25 cellular contexts compared by ENCODE assay signal in the genomic region with DNA sequence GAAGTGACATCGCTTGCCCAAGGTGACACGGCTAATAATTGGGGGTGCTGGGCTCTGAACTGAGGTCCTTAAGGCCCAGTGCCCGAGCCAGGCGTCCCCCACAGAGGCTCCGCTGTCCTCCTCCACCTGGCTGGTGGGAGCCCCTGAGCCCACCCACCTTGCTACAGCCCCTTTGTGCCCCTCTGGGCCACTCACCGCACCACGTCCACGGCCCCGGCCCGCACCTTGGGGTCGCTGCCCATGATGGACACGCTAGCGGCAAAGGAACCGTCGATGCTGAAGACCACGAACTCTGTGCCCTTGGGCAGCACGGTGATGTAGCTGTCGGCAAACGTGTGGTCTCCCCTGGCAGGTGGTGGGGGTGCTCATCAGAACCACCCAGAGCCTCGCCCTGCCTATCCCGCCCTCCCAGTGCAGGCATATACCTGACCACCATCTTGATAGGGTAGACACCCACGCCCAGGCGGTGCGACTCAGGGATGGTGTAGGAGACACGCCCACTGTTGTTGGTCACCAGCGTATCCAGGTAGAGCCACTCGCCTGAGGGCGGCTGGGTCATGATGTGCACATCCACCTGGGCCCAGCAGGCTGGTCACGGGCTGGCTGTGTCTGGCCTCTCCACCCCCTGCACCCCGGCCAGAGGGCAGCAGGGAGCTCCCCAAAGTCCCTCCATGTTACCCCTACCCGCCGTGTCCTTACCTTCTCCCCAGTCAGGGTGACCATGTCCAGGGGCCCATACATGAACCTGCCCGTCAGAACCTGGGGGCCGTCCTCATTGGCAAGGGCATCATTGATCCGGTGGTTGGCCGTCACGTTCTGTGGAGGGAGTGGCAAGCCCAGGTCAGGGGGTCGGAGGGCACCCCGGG.
"Had no signal": no experiment of that assay in that cellular context is flagged by ENCODE, and none has a peak within 500 bp of the region (broad histone marks: within the 10 kb centered on the region; RNA-seq: fewer than 3 reads in every experiment).

No MANE protein-coding gene starts in this region.

- H3K4me2 ChIP-seq: KMS-11 had no signal

- H3K36me3 ChIP-seq: breast epithelium had no signal

- DNase-seq: activated CD4-positive, alpha-beta memory T cell treated with anti-CD3 and anti-CD28 coated beads for 36 hours; activated CD4-positive, alpha-beta T cell treated with anti-CD3 and anti-CD28 coated beads for 1 hour; activated CD4-positive, alpha-beta T cell treated with anti-CD3 and anti-CD28 coated beads, Interleukin-2, amount 10 ng/mL, durations not matched to agents 24 days and 14 days; activated CD8-positive, alpha-beta memory T cell treated with anti-CD3 and anti-CD28 coated beads for 24 hours; activated naive CD4-positive, alpha-beta T cell treated with anti-CD3 and anti-CD28 coated beads, Interleukin-2, amount 50 U/mL, for 16 hours; activated naive CD8-positive, alpha-beta T cell treated with anti-CD3 and anti-CD28 coated beads, Interleukin-2, amount 10 ng/mL, durations not matched to agents 7 days and 5 days; activated T-cell treated with anti-CD3 and anti-CD28 coated beads for 4 hours; aorta; central memory CD4-positive, alpha-beta T cell; NCI-H1092; NCI-H1417; NCI-H1694; NCI-H2029; NCI-H510A treated with DMSO at 0.1 percent for 48 hours; NCI-H69; NK-92 treated with Interleukin-12 subunit alpha and Interleukin-12 subunit beta, amount 100 ng/mL, for 24 hours; Peyer's patch; SHP77 treated with DMSO at 0.1 percent for 48 hours; T-helper 17 cell; T-helper 9 cell had no signal

- H3K4me3 ChIP-seq: adrenal gland, breast epithelium, Peyer's patch had no signal

- H3K9me3 ChIP-seq: adrenal gland, breast epithelium, Peyer's patch had no signal

- H3K27ac ChIP-seq: breast epithelium, KMS-11, Peyer's patch, RWPE1 had no signal

- H3K27me3 ChIP-seq: adrenal gland, breast epithelium, Peyer's patch had no signal

- ATAC-seq: T-helper 17 cell, WTC11 had no signal

- H3K9ac ChIP-seq: KMS-11 had no signal
